ENCODE assay signal across 21 cellular contexts in genomic region chr1:54256756-54257155, GRCh38. TPM values are rescaled to one million over a fixed set of nuclear protein-coding genes. Genes with fewer than 3 reads are reported as not detected.
DNase-seq lines count a peak whose midpoint lies in the region; TF ChIP-seq lines count a peak whose summit lies in the region.
"Had no signal": no experiment of that assay in that cellular context is flagged by ENCODE, and none has a peak within 500 bp of the region (broad histone marks: within the 10 kb centered on the region; RNA-seq: fewer than 3 reads in every experiment).

No MANE protein-coding gene starts in this region.

- peak overlapping the region in 1 of 4 donors; percentile 39 for H3K27ac ChIP-seq in tibial nerve
- H3K27ac ChIP-seq: neutrophil, SK-N-MC, testis had no signal

- peaks cover 9% of the 10 kb centered on the region for H3K36me3 Mint-ChIP-seq in endothelial cell (ENCODE audit: low read depth, unreplicated experiment)

- H3K27me3 ChIP-seq in tibial nerve: no peaks in the 10 kb centered on the region
- H3K27me3 ChIP-seq: neutrophil, testis had no signal

- H3K4me1 Mint-ChIP-seq in endothelial cell (ENCODE audit: unreplicated experiment): peaks cover 34% of the 10 kb centered on the region
- H3K4me1 Mint-ChIP-seq: stimulated activated naive B cell treated with anti-CD40 and anti-IgM and Interleukin-4, amounts not matched to agents 10 μg/mL and 1 μg/mL and 100 μg/mL, for 72 hours had no signal

- no peak for TF ChIP-seq CTCF in endothelial cell (IDR thresholded peaks at IDR 0.05; ENCODE audit: unreplicated experiment)
- TF ChIP-seq CTCF in tibial nerve (IDR thresholded peaks at IDR 0.05): no peak

- H3K4me3 ChIP-seq in tibial nerve: no peak overlapping the region
- H3K4me3 ChIP-seq: SK-N-MC, skin epidermis, testis had no signal

- H3K36me3 ChIP-seq in tibial nerve: peaks cover 0 to under 1% (median 0%) of the 10 kb centered on the region in 3 donors
- H3K36me3 ChIP-seq: neutrophil had no signal

- no peak for TF ChIP-seq POLR2A in tibial nerve (IDR thresholded peaks at IDR 0.05)

- no peaks in the 10 kb centered on the region for H3K9me3 Mint-ChIP-seq in endothelial cell (ENCODE audit: unreplicated experiment)
- H3K9me3 Mint-ChIP-seq: CD4-positive, alpha-beta T cell; stimulated activated naive B cell treated with anti-CD40 and anti-IgM and Interleukin-4, amounts not matched to agents 10 μg/mL and 1 μg/mL and 100 μg/mL, for 72 hours; T-helper 2 cell treated with Interferon-gamma antibody and Interleukin-4, amounts not matched to agents 5 μg/mL and 100 μg/mL, for 36 hours had no signal

- peaks cover 0 to 57% (median 4%) of the 10 kb centered on the region in 4 donors for H3K4me1 ChIP-seq in tibial nerve

- no peak for TF ChIP-seq EP300 in tibial nerve (IDR thresholded peaks at IDR 0.05)

- peak overlapping the region; percentile 16 for H3K27ac Mint-ChIP-seq in endothelial cell (ENCODE audit: unreplicated experiment)
- H3K27ac Mint-ChIP-seq: CD4-positive, alpha-beta T cell; stimulated activated naive B cell treated with anti-CD40 and anti-IgM and Interleukin-4, amounts not matched to agents 10 μg/mL and 1 μg/mL and 100 μg/mL, for 72 hours; T-helper 2 cell treated with Interferon-gamma antibody and Interleukin-4, amounts not matched to agents 5 μg/mL and 100 μg/mL, for 36 hours had no signal

- peak overlapping the region; percentile 45 for H3K4me3 Mint-ChIP-seq in endothelial cell (ENCODE audit: unreplicated experiment)
- H3K4me3 Mint-ChIP-seq: CD4-positive, alpha-beta T cell; stimulated activated naive B cell treated with anti-CD40 and anti-IgM and Interleukin-4, amounts not matched to agents 10 μg/mL and 1 μg/mL and 100 μg/mL, for 72 hours; T-helper 2 cell treated with Interferon-gamma antibody and Interleukin-4, amounts not matched to agents 5 μg/mL and 100 μg/mL, for 36 hours had no signal

- whole genome bisulfite sequencing in tibial nerve, 2 donors: 72 to 84% methylated on average over 6 of the region's 6 CpGs

- H3K27me3 Mint-ChIP-seq in endothelial cell (ENCODE audit: unreplicated experiment): peaks cover 25% of the 10 kb centered on the region
- H3K27me3 Mint-ChIP-seq: CD4-positive, alpha-beta T cell; stimulated activated naive B cell treated with anti-CD40 and anti-IgM and Interleukin-4, amounts not matched to agents 10 μg/mL and 1 μg/mL and 100 μg/mL, for 72 hours had no signal

- H3K9me3 ChIP-seq in tibial nerve: no peaks in the 10 kb centered on the region
- H3K9me3 ChIP-seq: neutrophil, testis had no signal

- DNase-seq in NCI-H146 treated with DMSO at 0.1 percent for 48 hours (lab: John Stamatoyannopoulos, UW; ENCODE audit: unreplicated experiment) (peak; percentile 75), NCI-H82 treated with DMSO at 0.1 percent for 48 hours (lab: John Stamatoyannopoulos, UW; ENCODE audit: unreplicated experiment) (peak; percentile 59), endothelial cell (ENCODE audit: low spot score) (no peak), retina (peak; percentile 56), cerebellar cortex (ENCODE audit: low spot score) (no peak), tibial nerve (ENCODE audit: low spot score in 2 of 2) (no peak)
- DNase-seq in activated CD4-positive, CD25-positive, alpha-beta regulatory T cell (lab: John Stamatoyannopoulos, UW): no peak
- DNase-seq: activated CD4-positive, alpha-beta T cell treated with anti-CD3 and anti-CD28 coated beads, Interleukin-2, amount 50 U/mL, for 48 hours; activated effector memory CD4-positive, alpha-beta T cell treated with Interleukin-2 at 50 U/mL for 16 hours; CD4-positive, alpha-beta T cell; head of caudate nucleus; left ventricle myocardium superior; MM.1S; NCI-H1694 treated with DMSO at 0.1 percent for 48 hours; NCI-H226; stimulated activated naive B cell treated with anti-CD40 and anti-IgM and Interleukin-4, amounts not matched to agents 10 μg/mL and 1 μg/mL and 100 μg/mL, for 72 hours; testis had no signal

RNA-seq across cellular contexts. Expression of gene MRPL37, which starts 56.8 kb away (rescaled TPM):
- total RNA-seq in endothelial cell (ENCODE audit: unreplicated experiment): 63.1 TPM
- total RNA-seq in tibial nerve: 10 to 100 TPM; 39.5 to 60.6 (median 44.3) TPM

RNA-seq across cellular contexts. Expression of gene CYB5RL, which starts 56.9 kb away (rescaled TPM):
- total RNA-seq in endothelial cell (ENCODE audit: unreplicated experiment): 6.7 TPM
- 1 to 10 TPM; 4.8 to 6.7 (median 5.5) TPM for total RNA-seq in tibial nerve

Comparison
In these comparisons a context has a peak if more than half of its experiments do, and no peak if none do; other contexts are left out.
1. DNase-seq: peak in NCI-H146 treated with DMSO at 0.1 percent for 48 hours (single experiment), NCI-H82 treated with DMSO at 0.1 percent for 48 hours (single experiment) and retina (single experiment); none in endothelial cell (single experiment), activated CD4-positive, CD25-positive, alpha-beta regulatory T cell (0 of 4), cerebellar cortex (single experiment) and tibial nerve (0 of 2).